Comparison of ENCODE assay signal across 8 cellular contexts in genomic region chr11:995752-996420, GRCh38. TPM values are rescaled to one million over a fixed set of nuclear protein-coding genes. Genes with fewer than 3 reads are reported as not detected.
DNase-seq lines count a peak whose midpoint lies in the region; ATAC-seq and TF ChIP-seq lines count a peak whose summit lies in the region.

No MANE protein-coding gene starts in this region.

- H3K4me1 ChIP-seq in BLaER1 (peaks cover 70% of the 10 kb centered on the region), endodermal cell (ENCODE audit: control insufficient read depth, insufficient read depth, low read length) (no peaks in the 10 kb centered on the region)

- H3K9me3 Mint-ChIP-seq in IgD-negative memory B cell (no peaks in the 10 kb centered on the region), endodermal cell (no peaks in the 10 kb centered on the region)

- H3K9ac ChIP-seq in BLaER1 (peak overlapping the region; percentile 71), endodermal cell (ENCODE audit: extremely low read depth, low read length, poor library complexity, severe bottlenecking) (no peak overlapping the region)

- no peak for DNase-seq in endodermal cell
- no peak for DNase-seq in coronary artery (ENCODE audit: low spot score)
- no peak for DNase-seq in NCI-H146 (lab: John Stamatoyannopoulos, UW)
- DNase-seq in cardiac septum (ENCODE audit: low spot score): no peak
- no peak for DNase-seq in activated CD8-positive, alpha-beta memory T cell treated with anti-CD3 and anti-CD28 coated beads for 24 hours

- H3K36me3 ChIP-seq in BLaER1 (peaks cover 72% of the 10 kb centered on the region), endodermal cell (ENCODE audit: control insufficient read depth, insufficient read depth, low read length) (peaks cover 22% of the 10 kb centered on the region)

- 0 out of 2 replicates have a peak, but pooled peaks cover 7% of the 10 kb centered on the region for H4K20me1 ChIP-seq in BLaER1

- H3K36me3 Mint-ChIP-seq in IgD-negative memory B cell (peaks cover 1% of the 10 kb centered on the region), endodermal cell (ENCODE audit: low read depth) (peaks cover 61% of the 10 kb centered on the region)

- H3K4me3 Mint-ChIP-seq in IgD-negative memory B cell (peak overlapping the region in 2 of 4 donors; percentile 70 to 74), endodermal cell (no peak overlapping the region)

- H3K4me2 ChIP-seq in BLaER1: peak overlapping the region; percentile 72

- H3K27me3 ChIP-seq in BLaER1 (no peaks in the 10 kb centered on the region), endodermal cell (ENCODE audit: control insufficient read depth, insufficient read depth, low read length, poor library complexity, severe bottlenecking) (no peaks in the 10 kb centered on the region)

- H3K9me3 ChIP-seq in BLaER1 (no peaks in the 10 kb centered on the region), endodermal cell (ENCODE audit: control insufficient read depth, low read length) (no peaks in the 10 kb centered on the region)

- 88 to 89% methylated on average over 10 to 22 of the region's 22 CpGs for WGBS in endodermal cell (ENCODE audit: insufficient coverage in 1 of 2, insufficient read length in 1 of 2), 2 experiments

- TF ChIP-seq CTCF in endodermal cell (conservative IDR thresholded peaks at IDR 0.05) (no peak), coronary artery (IDR thresholded peaks at IDR 0.05) (no peak)

- H3K4me1 Mint-ChIP-seq in IgD-negative memory B cell (peaks cover 0 to 12% (median 6%) of the 10 kb centered on the region in 3 donors), endodermal cell (no peaks in the 10 kb centered on the region)

- H3K4me3 ChIP-seq in BLaER1: peak overlapping the region; percentile 35; the same call in 1 of the 2 replicates
- no peak overlapping the region for H3K4me3 ChIP-seq in endodermal cell (ENCODE audit: low read length)
- no peak overlapping the region for H3K4me3 ChIP-seq in coronary artery

- H3K27me3 Mint-ChIP-seq in IgD-negative memory B cell: no peaks in the 10 kb centered on the region
- H3K27me3 Mint-ChIP-seq in endodermal cell (ENCODE audit: insufficient read depth): no peaks in the 10 kb centered on the region

- H3K27ac ChIP-seq in BLaER1 (peak overlapping the region; percentile 86), endodermal cell (ENCODE audit: low read depth, low read length) (peak overlapping the region; percentile 70), coronary artery (no peak overlapping the region)

- intact Hi-C loops in cardiac septum (cut with DNase I): no loop called here

- peak overlapping the region in 2 of 3 donors; percentile 18 to 47 for H3K27ac Mint-ChIP-seq in IgD-negative memory B cell
- H3K27ac Mint-ChIP-seq in endodermal cell: no peak overlapping the region

- peak; percentile 56 for ATAC-seq in GM19023 (IDR thresholded peaks at IDR 0.05; ENCODE audit: unreplicated experiment)

RNA-seq across cellular contexts. Expression of gene MUC6, which starts 40.6 kb away (rescaled TPM):
- polyA plus RNA-seq in IgD-negative memory B cell: not detected
- total RNA-seq in endodermal cell (under 1 TPM; 0.26 to 0.40 TPM), cardiac septum (not detected)
- polyA plus RNA-seq in endodermal cell (2013, experiment 1 of 2): 0.04 TPM
- not detected for polyA plus RNA-seq in endodermal cell (2013, experiment 2 of 2)

Comparison
In these comparisons a context has a peak if more than half of its experiments do, and no peak if none do; other contexts are left out.
1. H3K27ac ChIP-seq: peak in BLaER1 (single experiment) and endodermal cell (single experiment); none in coronary artery (0 of 2).